Comparison of ENCODE assay signal across 10 cellular contexts in genomic region chr1:197178998-197179397, GRCh38. TPM values are rescaled to one million over a fixed set of nuclear protein-coding genes. Genes with fewer than 3 reads are reported as not detected.
A peak's percentile ranks its signal among the peaks of the same experiment; 100 is the strongest.
DNase-seq lines count a peak whose midpoint lies in the region; ATAC-seq and TF ChIP-seq lines count a peak whose summit lies in the region.
"Had no signal": no experiment of that assay in that cellular context is flagged by ENCODE, and none has a peak within 500 bp of the region (broad histone marks: within the 10 kb centered on the region; RNA-seq: fewer than 3 reads in every experiment).

No MANE protein-coding gene starts in this region.

- no peaks in the 10 kb centered on the region for H4K20me1 ChIP-seq in HCT116 (ENCODE audit: insufficient read depth)

- H3K4me3 Mint-ChIP-seq in mesothelial cell of epicardium: no peak overlapping the region
- H3K4me3 Mint-ChIP-seq in activated CD4-positive, alpha-beta T cell treated with anti-CD3 and anti-CD28 coated beads, Interleukin-2, amount 10 ng/mL, durations not matched to agents 7 days and 5 days: no peak overlapping the region

- no peak overlapping the region for H3K27ac ChIP-seq in HCT116 (ENCODE audit: low read depth, low read length)
- H3K27ac ChIP-seq: right atrium auricular region had no signal

- H3K36me3 ChIP-seq in HCT116 (ENCODE audit: control insufficient read depth in 1 of 2, insufficient read depth in 2 of 2, low read length in 2 of 2): peaks cover 3 to 14% of the 10 kb centered on the region in 2 experiments; a peak in 2 of 4 replicates

- peaks cover 0 to 6% of the 10 kb centered on the region in 2 experiments; a peak in 2 of 4 replicates for H3K4me1 ChIP-seq in HCT116 (ENCODE audit: control insufficient read depth in 1 of 2, insufficient read depth in 2 of 2, low read length in 2 of 2)
- H3K4me1 ChIP-seq: right atrium auricular region had no signal

- no peaks in the 10 kb centered on the region for H3K9me2 ChIP-seq in HCT116 (ENCODE audit: insufficient read depth)

- POLR2A ChIA-PET in HCT116 (lab: Charles Lee): no interaction called here
- POLR2A ChIA-PET in activated CD4-positive, alpha-beta T cell treated with anti-CD3 and anti-CD28 coated beads, Interleukin-2, amount 10 ng/mL, durations not matched to agents 7 days and 5 days (lab: Charles Lee): no interaction called here

- H2AFZ ChIP-seq in HCT116 (ENCODE audit: low read depth, low read length, poor library complexity, severe bottlenecking): no peak overlapping the region

- no peak for DNase-seq in HCT116 (ENCODE audit: low read depth, low spot score)
- peak; percentile 96 for DNase-seq in NCI-H460 (ENCODE audit: extremely low read depth, low read depth)
- DNase-seq in hepatic stellate cell (ENCODE audit: low spot score): peak; percentile 14
- no peak for DNase-seq in mesothelial cell of epicardium (ENCODE audit: low spot score in 2 of 2, unreplicated experiment in 2 of 2)
- DNase-seq in SK-N-DZ (ENCODE audit: low spot score): no peak
- DNase-seq in NCI-H524 treated with DMSO at 0.1 percent for 48 hours (lab: John Stamatoyannopoulos, UW): no peak
- no peak for DNase-seq in activated CD4-positive, alpha-beta T cell treated with anti-CD3 and anti-CD28 coated beads, Interleukin-2, amount 10 ng/mL, durations not matched to agents 7 days and 5 days
- DNase-seq: NCI-H1417 had no signal

- no peaks in the 10 kb centered on the region for H3K27me3 Mint-ChIP-seq in mesothelial cell of epicardium (ENCODE audit: low read depth)
- H3K27me3 Mint-ChIP-seq in activated CD4-positive, alpha-beta T cell treated with anti-CD3 and anti-CD28 coated beads, Interleukin-2, amount 10 ng/mL, durations not matched to agents 7 days and 5 days: no peaks in the 10 kb centered on the region

- H3K9me3 Mint-ChIP-seq in mesothelial cell of epicardium: no peaks in the 10 kb centered on the region
- no peaks in the 10 kb centered on the region for H3K9me3 Mint-ChIP-seq in activated CD4-positive, alpha-beta T cell treated with anti-CD3 and anti-CD28 coated beads, Interleukin-2, amount 10 ng/mL, durations not matched to agents 7 days and 5 days

- RAD21 ChIA-PET in HCT116 (lab: Charles Lee; ENCODE audit: low non-redundant PET in 1 of 2, low total read pairs in 2 of 2, uncharacterized antibody in 2 of 2, unreplicated experiment in 2 of 2): no interaction called here

- CTCF ChIA-PET in HCT116 (lab: Charles Lee): interaction anchor here (1.2 to 3.0 kb wide), 3 partner anchors 10 to 350 kb away, joined by 3 to 32 read pairs (median 5); no protein-coding TSS in a partner anchor
- CTCF ChIA-PET in activated CD4-positive, alpha-beta T cell treated with anti-CD3 and anti-CD28 coated beads, Interleukin-2, amount 10 ng/mL, durations not matched to agents 7 days and 5 days (lab: Charles Lee): interaction anchor here (0.5 to 1.8 kb wide), 3 partner anchors 8 to 221 kb away, joined by 3 to 4 read pairs (median 4); no protein-coding TSS in a partner anchor

- no peak overlapping the region for H3K27ac Mint-ChIP-seq in mesothelial cell of epicardium
- no peak overlapping the region for H3K27ac Mint-ChIP-seq in activated CD4-positive, alpha-beta T cell treated with anti-CD3 and anti-CD28 coated beads, Interleukin-2, amount 10 ng/mL, durations not matched to agents 7 days and 5 days

- H3K4me1 Mint-ChIP-seq in mesothelial cell of epicardium: peaks cover 10% of the 10 kb centered on the region
- H3K4me1 Mint-ChIP-seq in activated CD4-positive, alpha-beta T cell treated with anti-CD3 and anti-CD28 coated beads, Interleukin-2, amount 10 ng/mL, durations not matched to agents 7 days and 5 days: peaks cover 2% of the 10 kb centered on the region

- intact Hi-C loops in HCT116 (cut with micrococcal nuclease): no loop called here

- 0 out of 6 replicates have a peak, but pooled peaks of 1 of the 3 experiments have one; percentile 10 for TF ChIP-seq CTCF in HCT116 (IDR thresholded peaks at IDR 0.05 in 2 of 3, conservative IDR thresholded peaks at IDR 0.05 in 1 of 3; ENCODE audit: borderline replicate concordance in 1 of 3, insufficient read depth in 1 of 3, low read depth in 2 of 3, low read length in 2 of 3)
- TF ChIP-seq CTCF in mesothelial cell of epicardium (IDR thresholded peaks at IDR 0.05; ENCODE audit: unreplicated experiment): no peak

- no peaks in the 10 kb centered on the region for H3K79me2 ChIP-seq in HCT116 (ENCODE audit: insufficient read depth, low read length)

- no peaks in the 10 kb centered on the region for H3K9me3 ChIP-seq in HCT116 (ENCODE audit: control insufficient read depth in 1 of 2, insufficient read depth in 1 of 2, low read depth in 1 of 2, low read length in 2 of 2)
- H3K9me3 ChIP-seq: right atrium auricular region had no signal

- H3K4me3 ChIP-seq in HCT116 (replicated peaks in 1 of 2; ENCODE audit: low read depth in 1 of 2, low read length in 2 of 2): no peak overlapping the region
- H3K4me3 ChIP-seq: right atrium auricular region had no signal

- H3K4me2 ChIP-seq in HCT116 (ENCODE audit: low read length): no peak overlapping the region

- TF ChIP-seq POLR2A in GM18505 (IDR thresholded peaks at IDR 0.05; ENCODE audit: borderline replicate concordance, extremely low read depth, insufficient read depth, insufficient read length) (no peak), HCT116 (IDR thresholded peaks at IDR 0.05; ENCODE audit: borderline replicate concordance, extremely low read depth, insufficient read depth, insufficient read length) (no peak)

- peaks cover 19% of the 10 kb centered on the region for H3K36me3 Mint-ChIP-seq in mesothelial cell of epicardium
- H3K36me3 Mint-ChIP-seq in activated CD4-positive, alpha-beta T cell treated with anti-CD3 and anti-CD28 coated beads, Interleukin-2, amount 10 ng/mL, durations not matched to agents 7 days and 5 days (ENCODE audit: low read depth): peaks cover 28% of the 10 kb centered on the region

- H3K9ac ChIP-seq in HCT116 (ENCODE audit: low read length): no peak overlapping the region

- TF ChIP-seq RAD21 in HCT116 (IDR thresholded peaks at IDR 0.05; ENCODE audit: low read depth): no peak

- ATAC-seq in GM18505 (IDR thresholded peaks at IDR 0.05; ENCODE audit: unreplicated experiment) (peak; percentile 62), HCT116 (peak; percentile 55)

- no peaks in the 10 kb centered on the region for H3K27me3 ChIP-seq in HCT116 (ENCODE audit: insufficient read depth, low read length)
- H3K27me3 ChIP-seq: right atrium auricular region had no signal

- BruUV-seq in HCT116 (replicated peaks; lab: Mats Ljungman, UMichigan): no TSS peak

TF ChIP-seq in HCT116, 20 proteins besides CTCF, POLR2A, EP300 and RAD21 (continues in another document):
- TF ChIP-seq ZBTB33 (IDR thresholded peaks at IDR 0.05; ENCODE audit: extremely low read depth, insufficient replicate concordance, low read length) (no peak), SIN3A (IDR thresholded peaks at IDR 0.05; ENCODE audit: low read depth) (no peak)

RNA-seq across cellular contexts. Expression of gene ZBTB41, which starts 22.1 kb away (rescaled TPM):
- total RNA-seq in HCT116 (2021; ENCODE audit: unreplicated experiment): 15.3 TPM
- polyA plus RNA-seq in HCT116 (2012): 1.9 and 2.3 TPM in 2 replicates
- 124 and 137 TPM in 2 replicates for total RNA-seq in NCI-H460 (2014; rRNA removed; shearing (Covaris generic))
- 60.9 and 95.1 TPM in 2 replicates for polyA plus RNA-seq in NCI-H460 (2014; cell fraction: nucleus; rRNA removed)
- 15.3 to 16.3 TPM (median 16.1 TPM) in 3 replicates for total RNA-seq in mesothelial cell of epicardium
- polyA plus RNA-seq in SK-N-DZ (2014; cell fraction: cytosol; rRNA removed): 4.7 and 5.2 TPM in 2 replicates
- polyA plus RNA-seq in SK-N-DZ (2014; cell fraction: nucleus; rRNA removed): 4.8 and 5.3 TPM in 2 replicates
- total RNA-seq in activated CD4-positive, alpha-beta T cell treated with anti-CD3 and anti-CD28 coated beads, Interleukin-2, amount 10 ng/mL, durations not matched to agents 7 days and 5 days: 1 to 10 TPM; 6.2 to 7.0 TPM

RNA-seq across cellular contexts. Expression of gene ASPM, which starts 32.5 kb away (rescaled TPM):
- 29.9 TPM for total RNA-seq in HCT116 (2021; ENCODE audit: unreplicated experiment)
- polyA plus RNA-seq in HCT116 (2012): 4.8 and 8.5 TPM in 2 replicates
- total RNA-seq in NCI-H460 (2014; rRNA removed; shearing (Covaris generic)): 57.8 and 67.7 TPM in 2 replicates
- 62.7 and 98.9 TPM in 2 replicates for polyA plus RNA-seq in NCI-H460 (2014; cell fraction: nucleus; rRNA removed)
- total RNA-seq in mesothelial cell of epicardium: 17.6 to 18.1 TPM (median 17.7 TPM) in 3 replicates
- 30.4 and 36.7 TPM in 2 replicates for polyA plus RNA-seq in SK-N-DZ (2014; cell fraction: cytosol; rRNA removed)
- 89.6 and 113 TPM in 2 replicates for polyA plus RNA-seq in SK-N-DZ (2014; cell fraction: nucleus; rRNA removed)
- total RNA-seq in activated CD4-positive, alpha-beta T cell treated with anti-CD3 and anti-CD28 coated beads, Interleukin-2, amount 10 ng/mL, durations not matched to agents 7 days and 5 days: 100 to 1,000 TPM in 1 of 2 experiments, 10 to 100 TPM in 1; 92.8 to 104 TPM

Comparison
In these comparisons a context has a peak if more than half of its experiments do, and no peak if none do; other contexts are left out.
1. DNase-seq: peak in NCI-H460 (single experiment) and hepatic stellate cell (single experiment); none in HCT116 (single experiment), mesothelial cell of epicardium (0 of 2), SK-N-DZ (single experiment), NCI-H524 treated with DMSO at 0.1 percent for 48 hours (single experiment) and activated CD4-positive, alpha-beta T cell treated with anti-CD3 and anti-CD28 coated beads, Interleukin-2, amount 10 ng/mL, durations not matched to agents 7 days and 5 days (single experiment).